12 cellular contexts compared by ENCODE assay signal in the genomic region with DNA sequence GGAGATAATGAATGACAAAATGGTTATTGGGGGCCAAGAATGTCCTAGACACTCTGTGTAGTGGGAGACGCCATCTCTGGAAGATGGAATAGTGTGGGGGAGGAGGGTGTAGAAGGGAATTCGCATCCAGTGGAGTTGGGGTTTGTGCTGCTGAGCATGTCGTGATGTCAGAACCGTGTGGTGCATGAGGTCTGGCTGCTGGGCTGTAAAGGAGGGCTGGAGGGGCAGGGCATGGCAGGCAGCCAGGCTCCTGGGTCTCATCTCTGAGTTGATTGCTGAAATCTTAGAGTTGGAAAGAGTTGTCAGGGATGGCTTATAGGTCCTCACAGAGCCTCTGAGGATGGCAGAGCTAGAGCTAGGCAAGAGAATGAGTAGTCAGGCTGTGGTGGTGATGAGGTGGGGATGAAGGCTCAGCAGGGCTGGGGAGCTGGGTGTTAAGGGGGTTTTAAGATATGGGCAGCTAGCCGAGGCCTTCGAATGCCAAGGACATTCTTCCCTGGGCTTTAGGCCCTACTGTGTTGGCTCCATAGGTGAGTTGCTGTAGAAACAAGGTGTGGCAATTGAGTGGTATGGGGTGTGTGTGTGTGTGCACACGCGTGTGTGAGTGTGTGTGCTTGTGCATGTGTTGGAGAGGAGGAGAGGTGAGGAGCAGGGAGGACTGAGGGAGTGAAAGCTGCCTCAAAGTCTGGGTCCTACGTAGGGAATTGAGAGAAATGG. TPM values are rescaled to one million over a fixed set of nuclear protein-coding genes. Genes with fewer than 3 reads are reported as not detected.
A peak's percentile ranks its signal among the peaks of the same experiment; 100 is the strongest.
DNase-seq lines count a peak whose midpoint lies in the region; ATAC-seq lines count a peak whose summit lies in the region.
"Had no signal": no experiment of that assay in that cellular context is flagged by ENCODE, and none has a peak within 500 bp of the region (broad histone marks: within the 10 kb centered on the region; RNA-seq: fewer than 3 reads in every experiment).

No MANE protein-coding gene starts in this region.

- peak overlapping the region; percentile 99 for H3K4me3 ChIP-seq in ACC112 (ENCODE audit: low read depth, low read length)
- H3K4me3 ChIP-seq in BLaER1 treated with 17β-estradiol and CSF1 and Interleukin-3, amounts not matched to agents 10 nM and 100 nM: peak overlapping the region in 2 of 10 experiments; percentile 6 to 76; a peak in 4 of 20 replicates

- DNase-seq in activated naive CD8-positive, alpha-beta T cell treated with anti-CD3 and anti-CD28 coated beads, Interleukin-2, amount 10 ng/mL, durations not matched to agents 7 days and 5 days: no peak
- DNase-seq in myocyte (ENCODE audit: low read depth): peak; percentile 71
- DNase-seq in effector CD8-positive, alpha-beta T cell (lab: John Stamatoyannopoulos, UW): no peak
- DNase-seq: effector memory CD4-positive, alpha-beta T cell; mammary epithelial cell; NCI-H526 had no signal

- H3K36me3 Mint-ChIP-seq in activated naive CD8-positive, alpha-beta T cell treated with anti-CD3 and anti-CD28 coated beads, Interleukin-2, amount 10 ng/mL, durations not matched to agents 7 days and 5 days: peaks cover 18% of the 10 kb centered on the region

- peak overlapping the region; percentile 91 for H3K4me3 Mint-ChIP-seq in activated naive CD8-positive, alpha-beta T cell treated with anti-CD3 and anti-CD28 coated beads, Interleukin-2, amount 10 ng/mL, durations not matched to agents 7 days and 5 days

- no peak overlapping the region for H2AFZ ChIP-seq in ACC112 (ENCODE audit: low read length, unreplicated experiment)

- 0 out of 22 replicates have a peak, but pooled peaks cover 0 to 6% (median 0%) of the 10 kb centered on the region in 11 experiments for H3K9me3 ChIP-seq in BLaER1 treated with 17β-estradiol and CSF1 and Interleukin-3, amounts not matched to agents 10 nM and 100 nM (replicated peaks in 1 of 11)

- no peak for ATAC-seq in activated naive CD8-positive, alpha-beta T cell treated with anti-CD3 and anti-CD28 coated beads, Interleukin-2, amount 10 ng/mL, durations not matched to agents 7 days and 5 days (ENCODE audit: low read depth)
- no peak for ATAC-seq in GM18511 (IDR thresholded peaks at IDR 0.05; ENCODE audit: unreplicated experiment)
- ATAC-seq in GM21381 (IDR thresholded peaks at IDR 0.05; ENCODE audit: unreplicated experiment): no peak
- ATAC-seq in HG03432 (IDR thresholded peaks at IDR 0.05; ENCODE audit: unreplicated experiment): no peak

- H4K20me1 ChIP-seq in BLaER1 treated with 17β-estradiol and CSF1 and Interleukin-3, amounts not matched to agents 10 nM and 100 nM: peaks cover 0 to 12% (median 0%) of the 10 kb centered on the region in 11 experiments; a peak in 3 of 22 replicates

- H3K27me3 ChIP-seq in ACC112 (ENCODE audit: insufficient read depth, low read length): no peaks in the 10 kb centered on the region
- peaks cover 0 to 7% (median 0%) of the 10 kb centered on the region in 11 experiments; a peak in 2 of 22 replicates for H3K27me3 ChIP-seq in BLaER1 treated with 17β-estradiol and CSF1 and Interleukin-3, amounts not matched to agents 10 nM and 100 nM

- H3K79me2 ChIP-seq in ACC112 (ENCODE audit: control insufficient read depth, insufficient read depth, low read length, unreplicated experiment): peaks cover 14% of the 10 kb centered on the region

- H3K4me1 ChIP-seq in ACC112 (ENCODE audit: control insufficient read depth, insufficient read depth, low read length, unreplicated experiment): peaks cover 3% of the 10 kb centered on the region
- H3K4me1 ChIP-seq in BLaER1 treated with 17β-estradiol and CSF1 and Interleukin-3, amounts not matched to agents 10 nM and 100 nM: peaks cover 29 to 71% (median 60%) of the 10 kb centered on the region in 10 experiments

- peaks cover 22% of the 10 kb centered on the region for H3K4me1 Mint-ChIP-seq in activated naive CD8-positive, alpha-beta T cell treated with anti-CD3 and anti-CD28 coated beads, Interleukin-2, amount 10 ng/mL, durations not matched to agents 7 days and 5 days

- H3K27ac ChIP-seq in ACC112 (ENCODE audit: low read depth, low read length): no peak overlapping the region
- H3K27ac ChIP-seq in BLaER1 treated with 17β-estradiol and CSF1 and Interleukin-3, amounts not matched to agents 10 nM and 100 nM: 0 out of 22 replicates have a peak overlapping the region, but pooled peaks of 1 of the 11 experiments have one; percentile 31

- H3K9ac ChIP-seq in BLaER1 treated with 17β-estradiol and CSF1 and Interleukin-3, amounts not matched to agents 10 nM and 100 nM: peak overlapping the region in 4 of 11 experiments; percentile 43 to 87 (median 70); a peak in 6 of 22 replicates

- peaks cover 4% of the 10 kb centered on the region for H3K27me3 Mint-ChIP-seq in activated naive CD8-positive, alpha-beta T cell treated with anti-CD3 and anti-CD28 coated beads, Interleukin-2, amount 10 ng/mL, durations not matched to agents 7 days and 5 days

- H3K27ac Mint-ChIP-seq in activated naive CD8-positive, alpha-beta T cell treated with anti-CD3 and anti-CD28 coated beads, Interleukin-2, amount 10 ng/mL, durations not matched to agents 7 days and 5 days: peak overlapping the region; percentile 27

- peaks cover 2% of the 10 kb centered on the region for H3K9me3 Mint-ChIP-seq in activated naive CD8-positive, alpha-beta T cell treated with anti-CD3 and anti-CD28 coated beads, Interleukin-2, amount 10 ng/mL, durations not matched to agents 7 days and 5 days

- POLR2A ChIA-PET in activated naive CD8-positive, alpha-beta T cell treated with anti-CD3 and anti-CD28 coated beads, Interleukin-2, amount 10 ng/mL, durations not matched to agents 7 days and 5 days (lab: Charles Lee): interaction anchor here (1.0 to 1.2 kb wide), 2 partner anchors 21 kb away, joined by 3 to 6 read pairs; a partner anchor contains a TSS

- H3K36me3 ChIP-seq in ACC112 (ENCODE audit: insufficient read depth, low read length): peaks cover 7% of the 10 kb centered on the region
- H3K36me3 ChIP-seq in BLaER1 treated with 17β-estradiol and CSF1 and Interleukin-3, amounts not matched to agents 10 nM and 100 nM: peaks cover 18 to 41% (median 23%) of the 10 kb centered on the region in 11 experiments

- H3K4me2 ChIP-seq in BLaER1 treated with 17β-estradiol and CSF1 and Interleukin-3, amounts not matched to agents 10 nM and 100 nM: peak overlapping the region; percentile 87 to 100 (median 100)

RNA-seq across cellular contexts. Expression of a gene that starts 1.9 kb away (rescaled TPM):
- total RNA-seq in activated naive CD8-positive, alpha-beta T cell treated with anti-CD3 and anti-CD28 coated beads, Interleukin-2, amount 10 ng/mL, durations not matched to agents 7 days and 5 days: 10 to 100 TPM; 48.5 to 56.0 TPM
- 122 and 180 TPM in 2 replicates for total RNA-seq in myocyte
- polyA plus RNA-seq in myocyte (2012): 110 TPM

RNA-seq across cellular contexts. Expression of a gene that starts 21.1 kb away (rescaled TPM):
- total RNA-seq in activated naive CD8-positive, alpha-beta T cell treated with anti-CD3 and anti-CD28 coated beads, Interleukin-2, amount 10 ng/mL, durations not matched to agents 7 days and 5 days: 10 to 100 TPM; 77.1 to 78.4 TPM
- total RNA-seq in myocyte: 90.5 and 108 TPM in 2 replicates
- polyA plus RNA-seq in myocyte (2012): 59.0 TPM

RNA-seq across cellular contexts. Expression of a gene that starts 57.6 kb away (rescaled TPM):
- not detected for total RNA-seq in activated naive CD8-positive, alpha-beta T cell treated with anti-CD3 and anti-CD28 coated beads, Interleukin-2, amount 10 ng/mL, durations not matched to agents 7 days and 5 days
- 882 and 1,586 TPM in 2 replicates for total RNA-seq in myocyte
- 367 TPM for polyA plus RNA-seq in myocyte (2012)
- total RNA-seq: mammary epithelial cell, renal cortical epithelial cell had no signal
- polyA plus RNA-seq: mammary epithelial cell had no signal

Comparison
In these comparisons a context has a peak if more than half of its experiments do, and no peak if none do; other contexts are left out.
1. RNA of a gene that starts 57.6 kb away (total RNA-seq): 882 to 1,586 TPM in myocyte; not detected in activated naive CD8-positive, alpha-beta T cell treated with anti-CD3 and anti-CD28 coated beads, Interleukin-2, amount 10 ng/mL, durations not matched to agents 7 days and 5 days; every median in the first group is over 100 times any median in the second.